ENCODE assay signal across 20 cellular contexts in the genomic region with DNA sequence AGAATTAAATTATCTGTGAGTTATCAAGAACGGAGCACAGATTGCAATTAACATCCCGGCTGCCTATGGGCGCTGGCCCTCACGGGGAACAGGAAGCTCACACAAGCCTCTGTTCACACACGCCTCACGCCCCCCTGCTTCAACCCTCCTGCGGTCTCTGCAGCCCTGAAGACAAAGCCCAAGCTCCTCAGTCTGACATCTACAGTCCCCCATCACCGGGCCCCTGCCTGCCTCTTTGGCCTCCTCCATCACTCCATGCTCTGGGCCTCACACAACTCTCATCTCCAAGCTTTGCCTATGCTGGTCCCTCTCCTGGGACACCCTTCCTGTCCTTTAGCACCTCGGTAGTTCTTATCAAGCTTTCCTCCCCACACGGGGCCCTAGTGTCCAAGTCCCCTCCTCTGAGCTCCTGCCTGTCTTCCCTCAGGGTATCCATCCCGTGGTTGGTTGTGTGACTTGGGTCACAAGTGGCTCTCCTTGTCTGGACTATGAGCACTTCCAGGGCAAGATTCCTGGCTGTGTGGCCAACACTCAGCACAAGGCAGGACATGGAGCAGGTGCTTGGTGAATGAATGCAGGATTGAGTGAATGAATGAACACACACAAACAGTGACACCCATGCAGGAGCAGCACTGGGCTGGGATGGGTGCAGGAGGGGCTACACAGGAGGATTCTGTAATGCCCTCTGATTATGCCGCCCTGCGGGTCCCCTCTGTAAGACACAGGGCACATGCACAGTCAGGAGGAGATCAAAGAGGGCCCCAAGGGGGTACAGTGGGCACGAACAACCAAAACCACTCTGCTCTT.
DNase-seq lines count a peak whose midpoint lies in the region; ATAC-seq and TF ChIP-seq lines count a peak whose summit lies in the region.
"Had no signal": no experiment of that assay in that cellular context is flagged by ENCODE, and none has a peak within 500 bp of the region (broad histone marks: within the 10 kb centered on the region; RNA-seq: fewer than 3 reads in every experiment).

No MANE protein-coding gene starts in this region.

- H3K27me3 Mint-ChIP-seq in activated CD4-positive, alpha-beta memory T cell treated with anti-CD3 and anti-CD28 coated beads for 36 hours, result no peaks in the 10 kb centered on the region
- H3K27me3 Mint-ChIP-seq in activated CD4-positive, alpha-beta memory T cell treated with anti-CD3 and anti-CD28 coated beads, Interleukin-2, amount 10 ng/mL, durations not matched to agents 7 days and 5 days, result no peaks in the 10 kb centered on the region
- H3K27me3 Mint-ChIP-seq in immature natural killer cell (ENCODE audit: low read depth in 3 of 3), result peaks cover 7 to 16% (median 7%) of the 10 kb centered on the region in 3 donors
- peaks cover 31% of the 10 kb centered on the region for H3K27me3 Mint-ChIP-seq in stimulated activated memory B cell treated with anti-CD40 and anti-IgM and Interleukin-4, amounts not matched to agents 10 μg/mL and 1 μg/mL and 100 μg/mL, for 72 hours

- H3K9me3 Mint-ChIP-seq in activated CD4-positive, alpha-beta memory T cell treated with anti-CD3 and anti-CD28 coated beads for 36 hours, result no peaks in the 10 kb centered on the region
- H3K9me3 Mint-ChIP-seq in activated CD4-positive, alpha-beta memory T cell treated with anti-CD3 and anti-CD28 coated beads, Interleukin-2, amount 10 ng/mL, durations not matched to agents 7 days and 5 days, result no peaks in the 10 kb centered on the region
- no peaks in the 10 kb centered on the region for H3K9me3 Mint-ChIP-seq in immature natural killer cell
- H3K9me3 Mint-ChIP-seq in stimulated activated memory B cell treated with anti-CD40 and anti-IgM and Interleukin-4, amounts not matched to agents 10 μg/mL and 1 μg/mL and 100 μg/mL, for 72 hours, result no peaks in the 10 kb centered on the region
- H3K9me3 Mint-ChIP-seq: HFFc6 had no signal

- H3K27me3 ChIP-seq in Peyer's patch (no peaks in the 10 kb centered on the region), SJCRH30 (peaks cover 16% of the 10 kb centered on the region), lower lobe of right lung (ENCODE audit: low read depth) (no peaks in the 10 kb centered on the region)
- H3K27me3 ChIP-seq: esophagus muscularis mucosa, pancreas had no signal

- TF ChIP-seq CTCF in Peyer's patch (IDR thresholded peaks at IDR 0.05) (no peak), lower lobe of right lung (IDR thresholded peaks at IDR 0.05) (no peak)

- no peaks in the 10 kb centered on the region for H3K4me1 Mint-ChIP-seq in activated CD4-positive, alpha-beta memory T cell treated with anti-CD3 and anti-CD28 coated beads for 36 hours (ENCODE audit: low read depth)
- no peaks in the 10 kb centered on the region for H3K4me1 Mint-ChIP-seq in activated CD4-positive, alpha-beta memory T cell treated with anti-CD3 and anti-CD28 coated beads, Interleukin-2, amount 10 ng/mL, durations not matched to agents 7 days and 5 days
- peaks cover 28 to 29% of the 10 kb centered on the region in 2 donors for H3K4me1 Mint-ChIP-seq in immature natural killer cell
- H3K4me1 Mint-ChIP-seq in stimulated activated memory B cell treated with anti-CD40 and anti-IgM and Interleukin-4, amounts not matched to agents 10 μg/mL and 1 μg/mL and 100 μg/mL, for 72 hours, result peaks cover 12% of the 10 kb centered on the region

- no peaks in the 10 kb centered on the region for H3K4me1 ChIP-seq in Peyer's patch
- peaks cover 18% of the 10 kb centered on the region for H3K4me1 ChIP-seq in SJCRH30
- H3K4me1 ChIP-seq in lower lobe of right lung, result no peaks in the 10 kb centered on the region
- H3K4me1 ChIP-seq: pancreas had no signal

- peak; percentile 49 for ATAC-seq in stimulated activated memory B cell treated with anti-CD40 and anti-IgM and Interleukin-4, amounts not matched to agents 10 μg/mL and 1 μg/mL and 100 μg/mL, for 72 hours
- no peak for ATAC-seq in lower lobe of right lung
- ATAC-seq: left ventricle myocardium superior, pancreas had no signal

- peak; percentile 7 for DNase-seq in activated CD4-positive, alpha-beta memory T cell treated with anti-CD3 and anti-CD28 coated beads for 36 hours
- DNase-seq in activated CD4-positive, alpha-beta memory T cell treated with anti-CD3 and anti-CD28 coated beads, Interleukin-2, amount 10 ng/mL, durations not matched to agents 7 days and 5 days, result no peak
- DNase-seq in Peyer's patch (peak in 2 of 3 donors; percentile 25 to 34), immature natural killer cell (peak; percentile 59 to 61 (median 60)), SJCRH30 (no peak), NCI-H510A (lab: John Stamatoyannopoulos, UW) (no peak), lower lobe of right lung (no peak)
- DNase-seq: activated T-cell treated with anti-CD3 and anti-CD28 coated beads for 4 hours; C1 segment of cervical spinal cord; HFFc6; left ventricle myocardium superior; NCI-H1092; NCI-H2107; NCI-H526; SHP77 treated with DMSO at 0.1 percent for 48 hours; stimulated activated CD4-positive, alpha-beta T cell treated with anti-CD3 and anti-CD28 coated beads, Interleukin-2, amount 100 ng/mL, for 24 hours had no signal

- H3K4me3 ChIP-seq in Peyer's patch (no peak overlapping the region), SJCRH30 (no peak overlapping the region), lower lobe of right lung (no peak overlapping the region)
- H3K4me3 ChIP-seq: esophagus muscularis mucosa, pancreas had no signal

- intact Hi-C loops in activated CD4-positive, alpha-beta memory T cell treated with anti-CD3 and anti-CD28 coated beads for 36 hours (cut with micrococcal nuclease), result no loop called here
- intact Hi-C loops in lower lobe of right lung (cut with DNase I), result no loop called here

- H3K27ac Mint-ChIP-seq in activated CD4-positive, alpha-beta memory T cell treated with anti-CD3 and anti-CD28 coated beads for 36 hours, result no peak overlapping the region
- H3K27ac Mint-ChIP-seq in activated CD4-positive, alpha-beta memory T cell treated with anti-CD3 and anti-CD28 coated beads, Interleukin-2, amount 10 ng/mL, durations not matched to agents 7 days and 5 days, result no peak overlapping the region
- peak overlapping the region in 1 of 6 donors; percentile 80 for H3K27ac Mint-ChIP-seq in immature natural killer cell
- no peak overlapping the region for H3K27ac Mint-ChIP-seq in stimulated activated memory B cell treated with anti-CD40 and anti-IgM and Interleukin-4, amounts not matched to agents 10 μg/mL and 1 μg/mL and 100 μg/mL, for 72 hours
- H3K27ac Mint-ChIP-seq: HFFc6 had no signal

- H3K4me3 Mint-ChIP-seq in activated CD4-positive, alpha-beta memory T cell treated with anti-CD3 and anti-CD28 coated beads for 36 hours, result no peak overlapping the region
- no peak overlapping the region for H3K4me3 Mint-ChIP-seq in activated CD4-positive, alpha-beta memory T cell treated with anti-CD3 and anti-CD28 coated beads, Interleukin-2, amount 10 ng/mL, durations not matched to agents 7 days and 5 days
- peak overlapping the region; percentile 18 to 80 (median 60) for H3K4me3 Mint-ChIP-seq in immature natural killer cell
- no peak overlapping the region for H3K4me3 Mint-ChIP-seq in stimulated activated memory B cell treated with anti-CD40 and anti-IgM and Interleukin-4, amounts not matched to agents 10 μg/mL and 1 μg/mL and 100 μg/mL, for 72 hours
- H3K4me3 Mint-ChIP-seq: HFFc6 had no signal

- no peak overlapping the region for H3K27ac ChIP-seq in Peyer's patch
- H3K27ac ChIP-seq in SJCRH30, result no peak overlapping the region
- H3K27ac ChIP-seq in lower lobe of right lung, result no peak overlapping the region
- H3K27ac ChIP-seq: esophagus muscularis mucosa, KMS-11, pancreas had no signal

- TF ChIP-seq POLR2A in Peyer's patch (IDR thresholded peaks at IDR 0.05), result no peak

- CTCF ChIA-PET in activated CD4-positive, alpha-beta memory T cell treated with anti-CD3 and anti-CD28 coated beads for 36 hours (lab: Charles Lee), result no interaction called here
- CTCF ChIA-PET in activated CD4-positive, alpha-beta memory T cell treated with anti-CD3 and anti-CD28 coated beads, Interleukin-2, amount 10 ng/mL, durations not matched to agents 7 days and 5 days (lab: Charles Lee), result interaction anchor here (1.1 kb wide), 1 partner anchor 34 kb away, joined by 3 read pairs; no protein-coding TSS in a partner anchor

- H3K9me3 ChIP-seq in Peyer's patch (no peaks in the 10 kb centered on the region), SJCRH30 (replicated peaks) (no peaks in the 10 kb centered on the region), lower lobe of right lung (no peaks in the 10 kb centered on the region)
- H3K9me3 ChIP-seq: esophagus muscularis mucosa, pancreas had no signal

- H3K36me3 ChIP-seq in Peyer's patch (no peaks in the 10 kb centered on the region), SJCRH30 (no peaks in the 10 kb centered on the region), lower lobe of right lung (no peaks in the 10 kb centered on the region)
- H3K36me3 ChIP-seq: esophagus muscularis mucosa, pancreas had no signal

- no peaks in the 10 kb centered on the region for H3K36me3 Mint-ChIP-seq in activated CD4-positive, alpha-beta memory T cell treated with anti-CD3 and anti-CD28 coated beads for 36 hours
- H3K36me3 Mint-ChIP-seq in activated CD4-positive, alpha-beta memory T cell treated with anti-CD3 and anti-CD28 coated beads, Interleukin-2, amount 10 ng/mL, durations not matched to agents 7 days and 5 days (ENCODE audit: low read depth), result no peaks in the 10 kb centered on the region
- peaks cover 0 to 4% (median 0%) of the 10 kb centered on the region in 3 donors for H3K36me3 Mint-ChIP-seq in immature natural killer cell
- H3K36me3 Mint-ChIP-seq in stimulated activated memory B cell treated with anti-CD40 and anti-IgM and Interleukin-4, amounts not matched to agents 10 μg/mL and 1 μg/mL and 100 μg/mL, for 72 hours, result no peaks in the 10 kb centered on the region

- POLR2A ChIA-PET in activated CD4-positive, alpha-beta memory T cell treated with anti-CD3 and anti-CD28 coated beads for 36 hours (lab: Charles Lee), result no interaction called here
- POLR2A ChIA-PET in activated CD4-positive, alpha-beta memory T cell treated with anti-CD3 and anti-CD28 coated beads, Interleukin-2, amount 10 ng/mL, durations not matched to agents 7 days and 5 days (lab: Charles Lee), result no interaction called here

Comparison
In these comparisons a context has a peak if more than half of its experiments do, and no peak if none do; other contexts are left out.
1. DNase-seq: peak in activated CD4-positive, alpha-beta memory T cell treated with anti-CD3 and anti-CD28 coated beads for 36 hours (single experiment), Peyer's patch (2 of 3) and immature natural killer cell (3 of 3); none in activated CD4-positive, alpha-beta memory T cell treated with anti-CD3 and anti-CD28 coated beads, Interleukin-2, amount 10 ng/mL, durations not matched to agents 7 days and 5 days (single experiment), SJCRH30 (0 of 2), NCI-H510A (single experiment) and lower lobe of right lung (single experiment).
2. H3K4me3 Mint-ChIP-seq: peak in immature natural killer cell (5 of 5); none in activated CD4-positive, alpha-beta memory T cell treated with anti-CD3 and anti-CD28 coated beads for 36 hours (single experiment), activated CD4-positive, alpha-beta memory T cell treated with anti-CD3 and anti-CD28 coated beads, Interleukin-2, amount 10 ng/mL, durations not matched to agents 7 days and 5 days (single experiment) and stimulated activated memory B cell treated with anti-CD40 and anti-IgM and Interleukin-4, amounts not matched to agents 10 μg/mL and 1 μg/mL and 100 μg/mL, for 72 hours (single experiment).